Comparison of ENCODE assay signal across 1 cellular context in the genomic region with DNA sequence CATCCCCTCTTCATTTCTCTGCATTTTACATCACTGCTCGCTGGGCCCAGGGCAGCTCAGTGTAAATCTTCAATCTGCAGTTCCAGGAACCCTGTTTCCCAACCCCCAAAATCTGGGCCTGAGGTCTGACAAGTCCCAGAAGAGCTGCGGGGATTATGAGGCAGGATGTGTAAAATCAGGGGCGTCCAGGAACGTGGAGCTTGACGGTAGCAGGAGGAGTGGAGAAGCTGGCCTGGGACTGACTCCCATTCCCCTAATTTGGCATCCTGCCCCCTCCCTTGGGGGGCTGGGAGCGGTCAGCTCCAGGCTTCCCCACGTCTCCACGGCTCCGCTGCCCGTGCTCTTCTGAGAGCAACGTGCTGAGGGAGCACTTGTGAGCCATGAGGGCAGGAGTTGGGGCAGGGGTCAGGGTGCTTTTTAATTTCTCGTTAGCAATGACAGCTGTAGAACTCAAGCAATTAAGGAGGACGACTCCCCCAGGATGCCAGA.
TF ChIP-seq lines count a peak whose summit lies in the region.

No MANE protein-coding gene starts in this region.

TF ChIP-seq in SK-N-SH, 30 proteins besides CTCF, POLR2A, EP300 and RAD21 (continued from another document):
- TF ChIP-seq NRF1 (IDR thresholded peaks at IDR 0.05; ENCODE audit: low read depth, low read length) = no peak
- TF ChIP-seq POLR2AphosphoS5 (IDR thresholded peaks at IDR 0.05; ENCODE audit: low read depth, low read length) = no peak
- no peak for TF ChIP-seq FOXM1 (IDR thresholded peaks at IDR 0.05; ENCODE audit: low read depth)
- TF ChIP-seq, protein P1, sequence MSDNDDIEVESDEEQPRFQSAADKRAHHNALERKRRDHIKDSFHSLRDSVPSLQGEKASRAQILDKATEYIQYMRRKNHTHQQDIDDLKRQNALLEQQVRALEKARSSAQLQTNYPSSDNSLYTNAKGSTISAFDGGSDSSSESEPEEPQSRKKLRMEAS (IDR thresholded peaks at IDR 0.05; ENCODE audit: low read depth) = no peak
- no peak for TF ChIP-seq ZBTB33 (IDR thresholded peaks at IDR 0.05; ENCODE audit: borderline replicate concordance, low read depth)
- TF ChIP-seq USF1 (IDR thresholded peaks at IDR 0.05; ENCODE audit: borderline replicate concordance, low read depth) = no peak
- no peak for TF ChIP-seq MEF2A (IDR thresholded peaks at IDR 0.05; ENCODE audit: borderline replicate concordance, low read depth)
- no peak for TF ChIP-seq TAF1 (IDR thresholded peaks at IDR 0.05; ENCODE audit: borderline replicate concordance, low read depth, low read length)
- no peak for TF ChIP-seq RCOR1 (IDR thresholded peaks at IDR 0.05; ENCODE audit: low read length)
- TF ChIP-seq SMC3 (IDR thresholded peaks at IDR 0.05; ENCODE audit: low read depth, low read length) = no peak
- no peak for TF ChIP-seq FOSL2 (IDR thresholded peaks at IDR 0.05; ENCODE audit: borderline replicate concordance, low read depth)
- no peak for TF ChIP-seq IRF3 (IDR thresholded peaks at IDR 0.05; ENCODE audit: low read depth, low read length)
- TF ChIP-seq CHD2 (IDR thresholded peaks at IDR 0.05; ENCODE audit: low read length, partially characterized antibody) = no peak
- no peak for TF ChIP-seq TEAD4 (IDR thresholded peaks at IDR 0.05; ENCODE audit: borderline replicate concordance, insufficient read depth)
